In the genomic region with DNA sequence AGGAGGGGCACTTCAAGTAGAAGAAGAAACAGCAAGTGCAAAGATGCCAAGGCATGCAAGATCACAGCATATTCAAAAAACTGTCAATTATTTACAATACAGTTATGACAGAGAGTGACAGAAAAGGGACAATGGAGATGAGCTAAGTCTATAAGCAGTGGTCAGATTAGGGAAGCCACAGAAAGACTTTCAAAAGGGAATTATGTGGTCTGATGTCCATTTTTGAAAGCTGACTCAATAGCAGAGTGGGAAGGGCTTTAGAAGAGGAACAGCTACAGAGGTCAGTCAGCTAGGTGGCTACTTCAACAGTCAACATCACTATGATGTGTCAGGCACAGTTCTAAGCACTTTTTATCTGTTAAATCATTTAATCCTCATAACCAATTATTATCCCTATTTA, we compare ENCODE assay signal across 7 cellular contexts. TPM values are rescaled to one million over a fixed set of nuclear protein-coding genes. Genes with fewer than 3 reads are reported as not detected.
DNase-seq lines count a peak whose midpoint lies in the region; ATAC-seq, FAIRE-seq and TF ChIP-seq lines count a peak whose summit lies in the region.

No MANE protein-coding gene starts in this region.

- ATAC-seq in GM18868 (IDR thresholded peaks at IDR 0.05; ENCODE audit: unreplicated experiment) (peak; percentile 69), HG02678 (IDR thresholded peaks at IDR 0.05; ENCODE audit: unreplicated experiment) (peak; percentile 90), mucosa of descending colon (peak; percentile 36)

- no peak overlapping the region for H3K4me3 ChIP-seq in mucosa of descending colon

- H3K36me3 ChIP-seq in mucosa of descending colon (ENCODE audit: low read depth), result no peaks in the 10 kb centered on the region

- peak; percentile 96 for FAIRE-seq in RCC 7860 (lab: Jason Lieb, UNC)

- H3K9me3 ChIP-seq in mucosa of descending colon, result peaks cover 5% of the 10 kb centered on the region

- TF ChIP-seq CTCF in mucosa of descending colon (IDR thresholded peaks at IDR 0.05), result no peak

- intact Hi-C loops in mucosa of descending colon (cut with DNase I, micrococcal nuclease), result no loop called here

- DNase-seq in RCC 7860 (ENCODE audit: low spot score), result peak; percentile 95
- DNase-seq in mucosa of descending colon, result no peak
- DNase-seq in SK-N-DZ (ENCODE audit: low spot score), result no peak
- DNase-seq in NCI-H1436 (lab: John Stamatoyannopoulos, UW), result no peak
- DNase-seq in NCI-H2196 treated with DMSO at 0.1 percent for 48 hours (lab: John Stamatoyannopoulos, UW; ENCODE audit: unreplicated experiment), result no peak

- no peaks in the 10 kb centered on the region for H3K4me1 ChIP-seq in mucosa of descending colon (ENCODE audit: low read depth)

RNA-seq across cellular contexts. Expression of a gene that starts 45.2 kb away (rescaled TPM):
- total RNA-seq in mucosa of descending colon, result 10 to 100 TPM in 1 of 3 donors, 1 to 10 TPM in 2; 3.1 to 12.3 (median 7.4) TPM
- 0.44 and 0.53 TPM in 2 replicates for polyA plus RNA-seq in SK-N-DZ (2014; cell fraction: cytosol; rRNA removed)
- polyA plus RNA-seq in SK-N-DZ (2014; cell fraction: nucleus; rRNA removed), result 0.38 TPM in 1 of 2 replicates, not detected in the other

Comparison
In these comparisons a context has a peak if more than half of its experiments do, and no peak if none do; other contexts are left out.
1. ATAC-seq: peak in every context shown above with its lines; median percentile 90 in HG02678; 69 in GM18868; 36 in mucosa of descending colon.